22 cellular contexts compared by ENCODE assay signal in the genomic region with DNA sequence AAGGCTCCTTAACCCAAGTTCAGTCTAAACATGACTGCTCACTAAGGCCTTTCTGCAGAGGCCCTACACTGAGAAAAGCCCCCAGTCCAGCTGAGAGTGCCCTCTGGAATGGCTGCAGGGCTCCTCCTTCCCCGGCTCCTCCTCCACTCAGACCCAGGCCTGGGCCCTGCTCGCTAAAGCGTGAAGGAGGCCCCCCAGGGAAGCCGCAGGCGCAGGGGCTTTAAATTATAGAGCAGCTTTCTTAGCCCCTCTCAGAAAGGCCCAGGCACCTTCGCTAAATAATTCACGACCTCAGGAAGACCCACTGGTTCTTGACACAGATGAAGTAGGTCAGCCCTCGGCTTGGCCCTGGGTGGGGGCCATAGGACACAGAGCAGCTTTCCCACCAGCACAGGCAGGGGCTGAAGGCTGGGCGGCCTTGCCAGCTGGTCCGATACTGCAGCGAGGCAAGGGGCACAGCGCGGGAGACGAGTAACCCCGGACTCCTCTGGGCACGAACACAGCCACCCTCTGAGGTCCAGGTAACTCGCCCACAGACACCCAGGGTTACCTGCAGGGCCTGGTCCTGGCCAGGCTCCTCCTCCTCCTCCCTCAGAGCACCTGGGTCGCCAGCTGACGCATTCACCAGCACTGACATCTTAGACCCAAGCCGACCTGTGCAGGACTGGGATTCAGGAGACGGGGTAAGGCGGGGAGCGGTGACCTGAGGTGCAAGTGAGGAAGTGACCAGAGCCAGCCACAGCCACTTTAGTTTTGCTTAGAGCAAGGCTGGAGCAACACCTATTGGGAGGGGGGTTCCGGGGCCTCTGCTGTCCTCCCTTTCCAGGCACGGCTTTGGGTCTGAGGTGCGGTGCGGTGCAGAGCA. TPM values are rescaled to one million over a fixed set of nuclear protein-coding genes. Genes with fewer than 3 reads are reported as not detected.
"Had no signal": no experiment of that assay in that cellular context is flagged by ENCODE, and none has a peak within 500 bp of the region (broad histone marks: within the 10 kb centered on the region; RNA-seq: fewer than 3 reads in every experiment).

No MANE protein-coding gene starts in this region.

- H3K27me3 ChIP-seq: left lung, pancreas, spleen had no signal

- H3K27me3 Mint-ChIP-seq: activated CD4-positive, alpha-beta T cell treated with anti-CD3 and anti-CD28 coated beads, Interleukin-2, amount 10 ng/mL, durations not matched to agents 7 days and 5 days; activated naive CD8-positive, alpha-beta T cell; brain; memory B cell; stimulated activated memory B cell treated with anti-CD40 and anti-IgM and Interleukin-4, amounts not matched to agents 10 μg/mL and 1 μg/mL and 100 μg/mL, for 72 hours had no signal

- H3K27ac Mint-ChIP-seq: activated CD4-positive, alpha-beta T cell treated with anti-CD3 and anti-CD28 coated beads, Interleukin-2, amount 10 ng/mL, durations not matched to agents 7 days and 5 days; activated naive CD8-positive, alpha-beta T cell; memory B cell; stimulated activated memory B cell treated with anti-CD40 and anti-IgM and Interleukin-4, amounts not matched to agents 10 μg/mL and 1 μg/mL and 100 μg/mL, for 72 hours had no signal

- H3K4me3 ChIP-seq: left lung, pancreas, spleen had no signal

- ATAC-seq: esophagus mucosa; left lung; pancreas; stimulated activated memory B cell treated with anti-CD40 and anti-IgM and Interleukin-4, amounts not matched to agents 10 μg/mL and 1 μg/mL and 100 μg/mL, for 72 hours had no signal

- H3K9me3 ChIP-seq: left lung, pancreas, SK-N-SH, spleen had no signal

- H3K9ac ChIP-seq: SK-N-SH had no signal

- FAIRE-seq: islet of Langerhans, pancreas had no signal

- H3K36me3 ChIP-seq: left lung, pancreas, spleen had no signal

- H3K4me1 Mint-ChIP-seq: activated CD4-positive, alpha-beta T cell treated with anti-CD3 and anti-CD28 coated beads, Interleukin-2, amount 10 ng/mL, durations not matched to agents 7 days and 5 days had no signal

- H3K4me2 ChIP-seq: SK-N-SH had no signal

- H3K4me3 Mint-ChIP-seq: activated CD4-positive, alpha-beta T cell treated with anti-CD3 and anti-CD28 coated beads, Interleukin-2, amount 10 ng/mL, durations not matched to agents 7 days and 5 days; activated naive CD8-positive, alpha-beta T cell; brain; memory B cell; stimulated activated memory B cell treated with anti-CD40 and anti-IgM and Interleukin-4, amounts not matched to agents 10 μg/mL and 1 μg/mL and 100 μg/mL, for 72 hours had no signal

- DNase-seq: activated CD4-positive, alpha-beta T cell treated with anti-CD3 and anti-CD28 coated beads, Interleukin-2, amount 10 ng/mL, durations not matched to agents 7 days and 5 days; activated CD4-positive, CD25-positive, alpha-beta regulatory T cell; activated CD8-positive, alpha-beta memory T cell treated with anti-CD3 and anti-CD28 coated beads for 24 hours; activated effector memory CD4-positive, alpha-beta T cell treated with Interleukin-2 at 50 U/mL for 16 hours; activated T-cell treated with anti-CD3 and anti-CD28 coated beads for 4 hours; amygdala; foreskin fibroblast; head of caudate nucleus; pancreas; SK-N-SH; spleen; stimulated activated CD4-positive, alpha-beta T cell treated with anti-CD3 and anti-CD28 coated beads, Interleukin-1b, Interleukin-23, amount 100 ng/mL, for 48 hours; substantia nigra had no signal

- H3K36me3 Mint-ChIP-seq: activated naive CD8-positive, alpha-beta T cell; brain; memory B cell; stimulated activated memory B cell treated with anti-CD40 and anti-IgM and Interleukin-4, amounts not matched to agents 10 μg/mL and 1 μg/mL and 100 μg/mL, for 72 hours had no signal

- H3K9me3 Mint-ChIP-seq: activated CD4-positive, alpha-beta T cell treated with anti-CD3 and anti-CD28 coated beads, Interleukin-2, amount 10 ng/mL, durations not matched to agents 7 days and 5 days; brain; memory B cell; stimulated activated memory B cell treated with anti-CD40 and anti-IgM and Interleukin-4, amounts not matched to agents 10 μg/mL and 1 μg/mL and 100 μg/mL, for 72 hours had no signal

- H3K4me1 ChIP-seq: pancreas had no signal

- H3K27ac ChIP-seq: pancreas, spleen had no signal

RNA-seq across cellular contexts. Expression of a gene that starts 36.9 kb away (rescaled TPM):
- total RNA-seq: T-helper 1 cell treated with Interleukin-12 subunit alpha and Interleukin-12 subunit beta and Interleukin-4 antibody, amounts not matched to agents 30 ng/mL and 1 ng/mL, for 36 hours had no signal
- polyA plus RNA-seq: neural cell had no signal
